Comparison of ENCODE assay signal across 1 cellular context in genomic region chr19:958967-959685, GRCh38.
TF ChIP-seq lines count a peak whose summit lies in the region.

No MANE protein-coding gene starts in this region.

TF ChIP-seq in GM12878, 131 proteins besides CTCF, POLR2A, EP300 and RAD21:
- TF ChIP-seq E2F8 (IDR thresholded peaks at IDR 0.05; ENCODE audit: low read depth, partially characterized antibody), result no peak
- TF ChIP-seq CREB1 (IDR thresholded peaks at IDR 0.05; ENCODE audit: low read depth), result no peak
- no peak for TF ChIP-seq RELB (IDR thresholded peaks at IDR 0.05; ENCODE audit: low read depth)
- TF ChIP-seq CBFB (IDR thresholded peaks at IDR 0.05; ENCODE audit: low read depth), result no peak
- no peak for TF ChIP-seq PRDM15 (CRISPR knock-in tag; IDR thresholded peaks at IDR 0.05)
- no peak for TF ChIP-seq MEF2B (IDR thresholded peaks at IDR 0.05; ENCODE audit: partially characterized antibody, poor library complexity, severe bottlenecking)
- TF ChIP-seq PAX5 (IDR thresholded peaks at IDR 0.05; ENCODE audit: borderline replicate concordance, low read depth, low read length), result no peak
- TF ChIP-seq IRF4 (IDR thresholded peaks at IDR 0.05; ENCODE audit: low read depth, low read length), result no peak
- TF ChIP-seq PBX3 (IDR thresholded peaks at IDR 0.05; ENCODE audit: insufficient replicate concordance, low read depth, low read length), result no peak
- TF ChIP-seq HDGF (IDR thresholded peaks at IDR 0.05), result no peak
- TF ChIP-seq GATAD2B (conservative IDR thresholded peaks at IDR 0.05; ENCODE audit: low read depth), result no peak
- no peak for TF ChIP-seq BCL11A (IDR thresholded peaks at IDR 0.05; ENCODE audit: low read depth, low read length)
- TF ChIP-seq KLF5 (IDR thresholded peaks at IDR 0.05; ENCODE audit: partially characterized antibody), result no peak
- no peak for TF ChIP-seq STAT3 (IDR thresholded peaks at IDR 0.05; ENCODE audit: low read depth, low read length)
- no peak for TF ChIP-seq ZNF274 (IDR thresholded peaks at IDR 0.05; ENCODE audit: insufficient read depth, insufficient read length)
- TF ChIP-seq NFIC (IDR thresholded peaks at IDR 0.05; ENCODE audit: low read depth, low read length), result no peak
- TF ChIP-seq BMI1 (IDR thresholded peaks at IDR 0.05; ENCODE audit: borderline replicate concordance), result no peak
- no peak for TF ChIP-seq ATF2 (IDR thresholded peaks at IDR 0.05; ENCODE audit: low read length)
- TF ChIP-seq IRF5 (IDR thresholded peaks at IDR 0.05; ENCODE audit: borderline replicate concordance), result no peak
- TF ChIP-seq TBL1XR1 (IDR thresholded peaks at IDR 0.05; ENCODE audit: low read depth, low read length), result no peak
TF ChIP-seq in GM12878: peak in this region for 0.
